Comparison of ENCODE assay signal across 23 cellular contexts in the genomic region with DNA sequence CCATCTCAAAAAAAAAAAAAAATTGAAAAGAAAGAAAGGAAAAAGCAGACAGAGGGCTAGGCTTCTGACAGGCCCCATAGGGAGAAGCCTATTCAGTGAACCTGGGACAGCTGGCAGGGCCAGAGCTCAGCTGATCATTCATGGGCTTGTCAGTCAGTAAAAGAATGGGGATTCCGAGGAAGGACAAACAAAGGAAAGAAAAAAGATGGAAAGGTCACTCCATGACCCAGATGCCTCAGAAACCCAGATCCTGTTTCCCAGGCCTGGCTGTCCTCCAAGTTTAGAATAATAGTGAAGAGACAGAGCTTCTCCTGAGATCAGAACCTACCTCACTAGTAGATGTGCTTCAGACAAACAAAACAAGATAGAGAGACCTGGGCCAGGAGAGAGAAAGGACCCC. TPM values are rescaled to one million over a fixed set of nuclear protein-coding genes. Genes with fewer than 3 reads are reported as not detected.
DNase-seq lines count a peak whose midpoint lies in the region; ATAC-seq and TF ChIP-seq lines count a peak whose summit lies in the region.
"Had no signal": no experiment of that assay in that cellular context is flagged by ENCODE, and none has a peak within 500 bp of the region (broad histone marks: within the 10 kb centered on the region; RNA-seq: fewer than 3 reads in every experiment).

No MANE protein-coding gene starts in this region.

- TF ChIP-seq POLR2A in heart left ventricle (IDR thresholded peaks at IDR 0.05) = no peak

- H3K4me1 Mint-ChIP-seq in neural progenitor cell = peaks cover 40% of the 10 kb centered on the region
- peaks cover 7% of the 10 kb centered on the region for H3K4me1 Mint-ChIP-seq in osteocyte (ENCODE audit: unreplicated experiment)
- H3K4me1 Mint-ChIP-seq: activated B cell treated with CpG ODN at 0.5 μM for 24 hours; activated naive CD4-positive, alpha-beta T cell treated with anti-CD3 and anti-CD28 coated beads, Interleukin-2, amount 50 U/mL, for 24 hours had no signal

- H3K27ac Mint-ChIP-seq in neural progenitor cell = peak overlapping the region; percentile 99
- no peak overlapping the region for H3K27ac Mint-ChIP-seq in osteocyte (ENCODE audit: unreplicated experiment)
- H3K27ac Mint-ChIP-seq: activated B cell treated with CpG ODN at 0.5 μM for 24 hours; activated naive CD4-positive, alpha-beta T cell treated with anti-CD3 and anti-CD28 coated beads, Interleukin-2, amount 50 U/mL, for 24 hours; CD4-positive, alpha-beta T cell; T-helper 1 cell treated with Interleukin-12 subunit alpha and Interleukin-12 subunit beta and Interleukin-4 antibody, amounts not matched to agents 30 μg/mL and 1 μg/mL, for 36 hours had no signal

- peaks cover 28% of the 10 kb centered on the region for H3F3A ChIP-seq in neural progenitor cell (ENCODE audit: low read depth)

- H3K36me3 Mint-ChIP-seq in neural progenitor cell (no peaks in the 10 kb centered on the region), osteocyte (ENCODE audit: unreplicated experiment) (no peaks in the 10 kb centered on the region)
- H3K36me3 Mint-ChIP-seq: activated naive CD4-positive, alpha-beta T cell treated with anti-CD3 and anti-CD28 coated beads, Interleukin-2, amount 50 U/mL, for 24 hours had no signal

- H3K9me3 Mint-ChIP-seq in neural progenitor cell = no peaks in the 10 kb centered on the region
- no peaks in the 10 kb centered on the region for H3K9me3 Mint-ChIP-seq in osteocyte (ENCODE audit: unreplicated experiment)
- H3K9me3 Mint-ChIP-seq: activated B cell treated with CpG ODN at 0.5 μM for 24 hours; activated naive CD4-positive, alpha-beta T cell treated with anti-CD3 and anti-CD28 coated beads, Interleukin-2, amount 50 U/mL, for 24 hours; activated T-cell treated with anti-CD3 and anti-CD28 coated beads, Interleukin-2, amount 50 U/mL, for 4 hours; CD4-positive, alpha-beta T cell; T-helper 1 cell treated with Interleukin-12 subunit alpha and Interleukin-12 subunit beta and Interleukin-4 antibody, amounts not matched to agents 30 μg/mL and 1 μg/mL, for 36 hours had no signal

- no peak for ATAC-seq in heart left ventricle
- ATAC-seq: activated T-cell treated with anti-CD3 and anti-CD28 coated beads, Interleukin-2, amount 50 U/mL, for 4 hours; lower lobe of right lung had no signal

- H3K9me3 ChIP-seq in neural progenitor cell (ENCODE audit: low read depth) (no peaks in the 10 kb centered on the region), Karpas-422 (ENCODE audit: low read length) (no peaks in the 10 kb centered on the region), heart left ventricle (no peaks in the 10 kb centered on the region)
- H3K9me3 ChIP-seq: ascending aorta, lower lobe of right lung, ovary, right lobe of liver, thoracic aorta had no signal

- H3K4me1 ChIP-seq in neural progenitor cell = peaks cover 36% of the 10 kb centered on the region
- H3K4me1 ChIP-seq in Karpas-422 (ENCODE audit: low read length) = peaks cover 4% of the 10 kb centered on the region
- H3K4me1 ChIP-seq in heart left ventricle = no peaks in the 10 kb centered on the region
- H3K4me1 ChIP-seq: ascending aorta, lower lobe of right lung, right lobe of liver had no signal

- H3K4me2 ChIP-seq in neural progenitor cell (peak overlapping the region; percentile 71), Karpas-422 (ENCODE audit: low read depth, low read length, poor library complexity, severe bottlenecking) (no peak overlapping the region)

- peak overlapping the region; percentile 87 for H3K27ac ChIP-seq in neural progenitor cell
- H3K27ac ChIP-seq in Karpas-422 (ENCODE audit: low read length) = no peak overlapping the region
- H3K27ac ChIP-seq in heart left ventricle = no peak overlapping the region
- H3K27ac ChIP-seq: ascending aorta, lower lobe of right lung, ovary, right lobe of liver, thoracic aorta had no signal

- no peaks in the 10 kb centered on the region for H3K79me2 ChIP-seq in neural progenitor cell (ENCODE audit: low read depth)
- H3K79me2 ChIP-seq in Karpas-422 (ENCODE audit: low read length) = no peaks in the 10 kb centered on the region

- H3K27me3 ChIP-seq in neural progenitor cell (no peaks in the 10 kb centered on the region), Karpas-422 (ENCODE audit: low read length) (no peaks in the 10 kb centered on the region), heart left ventricle (peaks cover 0 to 13% (median 0%) of the 10 kb centered on the region in 9 donors)
- H3K27me3 ChIP-seq: ascending aorta, ovary, right lobe of liver had no signal

- no peaks in the 10 kb centered on the region for H3K9me2 ChIP-seq in Karpas-422 (replicated peaks; ENCODE audit: insufficient read depth, low read length)

- H3K36me3 ChIP-seq in neural progenitor cell (no peaks in the 10 kb centered on the region), Karpas-422 (ENCODE audit: insufficient read depth, low read length) (no peaks in the 10 kb centered on the region), heart left ventricle (no peaks in the 10 kb centered on the region)
- H3K36me3 ChIP-seq: ascending aorta, lower lobe of right lung, ovary, right lobe of liver, thoracic aorta had no signal

- H2AFZ ChIP-seq in neural progenitor cell (replicated peaks) = no peak overlapping the region
- H2AFZ ChIP-seq in Karpas-422 (ENCODE audit: low read length) = no peak overlapping the region

- WGBS in heart left ventricle, 4 donors = 19 to 42% (median 34%) methylated on average over 1 of the region's 1 CpG

- DNase-seq in LHCN-M2 (ENCODE audit: low read depth) = peak; percentile 31
- DNase-seq in NCI-H2196 (lab: John Stamatoyannopoulos, UW; ENCODE audit: unreplicated experiment) = peak; percentile 28
- peak; percentile 12 for DNase-seq in dermis blood vessel endothelial cell
- DNase-seq in neural progenitor cell (ENCODE audit: low spot score) = peak; percentile 83
- DNase-seq in Karpas-422 = no peak
- no peak for DNase-seq in heart left ventricle
- no peak for DNase-seq in osteocyte (ENCODE audit: extremely low spot score, unreplicated experiment)
- DNase-seq: activated B cell treated with CpG ODN at 0.5 μM for 24 hours; activated T-cell treated with anti-CD3 and anti-CD28 coated beads, Interleukin-2, amount 50 U/mL, for 4 hours; CD4-positive, alpha-beta T cell; DND-41; effector memory CD4-positive, alpha-beta T cell; head of caudate nucleus; lower lobe of right lung; NCI-H1105; NCI-H510A; ovary; right lobe of liver; Right ventricle myocardium superior had no signal

- H3K27me3 Mint-ChIP-seq in neural progenitor cell (ENCODE audit: insufficient read depth, low read depth) (peaks cover 4% of the 10 kb centered on the region), osteocyte (ENCODE audit: unreplicated experiment) (peaks cover 50% of the 10 kb centered on the region)

- H3K4me3 ChIP-seq in neural progenitor cell = no peak overlapping the region
- H3K4me3 ChIP-seq in Karpas-422 (ENCODE audit: low read length) = no peak overlapping the region
- H3K4me3 ChIP-seq in heart left ventricle = no peak overlapping the region
- H3K4me3 ChIP-seq: ascending aorta, lower lobe of right lung, ovary, right lobe of liver, thoracic aorta had no signal

- H3K9ac ChIP-seq in neural progenitor cell (no peak overlapping the region), Karpas-422 (ENCODE audit: low read length) (no peak overlapping the region)

- intact Hi-C loops in heart left ventricle (cut with DNase I) = loop anchor here in 5 of 10 donors (5.0 to 10.0 kb wide), 3 partner anchors 68 to 273 kb away; no protein-coding TSS in a partner anchor

- H3K4me3 Mint-ChIP-seq in neural progenitor cell = peak overlapping the region; percentile 17
- H3K4me3 Mint-ChIP-seq in osteocyte (ENCODE audit: unreplicated experiment) = no peak overlapping the region
- H3K4me3 Mint-ChIP-seq: activated B cell treated with CpG ODN at 0.5 μM for 24 hours; activated naive CD4-positive, alpha-beta T cell treated with anti-CD3 and anti-CD28 coated beads, Interleukin-2, amount 50 U/mL, for 24 hours; activated T-cell treated with anti-CD3 and anti-CD28 coated beads, Interleukin-2, amount 50 U/mL, for 4 hours; CD4-positive, alpha-beta T cell; T-helper 1 cell treated with Interleukin-12 subunit alpha and Interleukin-12 subunit beta and Interleukin-4 antibody, amounts not matched to agents 30 μg/mL and 1 μg/mL, for 36 hours had no signal

- TF ChIP-seq CTCF in neural progenitor cell (IDR thresholded peaks at IDR 0.05) (no peak), heart left ventricle (IDR thresholded peaks at IDR 0.05) (no peak), osteocyte (IDR thresholded peaks at IDR 0.05) (no peak)

- H4K20me1 ChIP-seq in neural progenitor cell (ENCODE audit: low read depth) (no peaks in the 10 kb centered on the region), Karpas-422 (ENCODE audit: insufficient read depth, low read depth, low read length) (no peaks in the 10 kb centered on the region)

RNA-seq across cellular contexts. Expression of gene ASPHD2, which starts 34.3 kb away (rescaled TPM):
- total RNA-seq in LHCN-M2 (2014; rRNA removed) (2.0 and 2.4 TPM in 2 replicates), dermis blood vessel endothelial cell (1.0 and 1.2 TPM in 2 replicates), neural progenitor cell (ENCODE audit: low replicate concordance) (9.3 and 12.7 TPM in 2 replicates), heart left ventricle (1 to 10 TPM in 1 of 9 donors, under 1 TPM in 7, not detected in 1; 0.07 to 1.5 (median 0.14) TPM), osteocyte (4.5 and 4.9 TPM in 2 replicates)
- polyA plus RNA-seq in LHCN-M2 (2012) = 1.4 TPM
- 30.7 and 33.3 TPM in 2 replicates for total RNA-seq in Karpas-422 (2014; rRNA removed; shearing (Covaris generic); ENCODE audit: low replicate concordance)
- polyA plus RNA-seq in heart left ventricle = under 1 TPM in 1 of 2 donors, not detected in 1; 0.12 TPM
- total RNA-seq: Right ventricle myocardium superior had no signal

Comparison
In these comparisons a context has a peak if more than half of its experiments do, and no peak if none do; other contexts are left out.
1. DNase-seq: peak in LHCN-M2 (single experiment), NCI-H2196 (single experiment), dermis blood vessel endothelial cell (single experiment) and neural progenitor cell (single experiment); none in Karpas-422 (single experiment), heart left ventricle (0 of 5) and osteocyte (single experiment).